In the genomic region with DNA sequence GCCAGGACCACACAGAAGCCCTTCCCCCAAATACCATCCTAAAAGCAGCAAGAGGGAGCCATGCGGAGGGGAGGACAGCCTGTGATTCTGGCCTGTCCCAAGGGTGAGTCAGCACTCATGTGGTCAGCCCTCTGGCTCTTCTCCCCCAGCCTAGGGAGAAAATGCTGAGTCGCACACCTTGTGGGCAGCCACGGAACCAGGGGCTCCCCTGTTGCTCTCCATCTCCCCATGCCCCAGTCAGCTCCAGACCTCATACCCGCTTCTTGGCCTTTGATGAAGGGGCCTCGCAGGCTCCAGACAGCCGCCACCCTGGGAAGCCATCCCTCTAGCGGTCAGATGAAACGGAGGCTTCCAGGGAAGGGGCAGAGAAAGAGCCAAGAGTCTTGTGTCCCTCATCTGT, we compare ENCODE assay signal across 18 cellular contexts.
A peak's percentile ranks its signal among the peaks of the same experiment; 100 is the strongest.
DNase-seq lines count a peak whose midpoint lies in the region; FAIRE-seq and TF ChIP-seq lines count a peak whose summit lies in the region.
"Had no signal": no experiment of that assay in that cellular context is flagged by ENCODE, and none has a peak within 500 bp of the region (broad histone marks: within the 10 kb centered on the region; RNA-seq: fewer than 3 reads in every experiment).

No MANE protein-coding gene starts in this region.

- 90% methylated on average over 8 of the region's 8 CpGs for WGBS in mesenchymal stem cell
- 83 to 88% methylated on average over 8 of the region's 8 CpGs for WGBS in testis, 2 donors

- H3K9ac ChIP-seq in mesenchymal stem cell (ENCODE audit: low read length), result no peak overlapping the region
- H3K9ac ChIP-seq: BLaER1 treated with 17β-estradiol and CSF1 and Interleukin-3, amounts not matched to agents 10 nM and 100 nM had no signal

- H4K91ac ChIP-seq in mesenchymal stem cell (ENCODE audit: low read length), result no peak overlapping the region

- DNase-seq in CMK (ENCODE audit: low read depth) (peak; percentile 63), LHCN-M2 (ENCODE audit: low read depth) (peak; percentile 92), astrocyte of the spinal cord (ENCODE audit: low read depth, low spot score) (peak; percentile 60), mesenchymal stem cell (peak; percentile 28), D721Med (ENCODE audit: insufficient read length, low spot score) (no peak), NOMO-1 treated with DMSO at 0.1 percent for 48 hours (lab: John Stamatoyannopoulos, UW; ENCODE audit: unreplicated experiment) (no peak), NCI-H1105 (lab: John Stamatoyannopoulos, UW) (no peak), testis (no peak)
- DNase-seq: activated CD4-positive, alpha-beta T cell treated with anti-CD3 and anti-CD28 coated beads, Interleukin-2, amount 50 U/mL, for 1 hour; effector memory CD8-positive, alpha-beta T cell; naive B cell; NCI-H1048; NCI-H345; PC-9; stimulated activated CD4-positive, alpha-beta T cell treated with anti-CD3 and anti-CD28 coated beads, Interleukin-2, amount 100 ng/mL, for 48 hours; T-helper 2 cell had no signal

- H3K27me3 ChIP-seq in mesenchymal stem cell (ENCODE audit: control insufficient read depth in 1 of 2, insufficient read depth in 1 of 2, low read length in 2 of 2) (no peaks in the 10 kb centered on the region), testis (no peaks in the 10 kb centered on the region)
- H3K27me3 ChIP-seq: BLaER1 treated with 17β-estradiol and CSF1 and Interleukin-3, amounts not matched to agents 10 nM and 100 nM had no signal

- H2BK15ac ChIP-seq in mesenchymal stem cell (ENCODE audit: low read depth, poor library complexity, severe bottlenecking), result no peak overlapping the region

- peak overlapping the region in 1 of 2 experiments; percentile 18 for H3K18ac ChIP-seq in mesenchymal stem cell (ENCODE audit: low read depth in 1 of 2, low read length in 2 of 2)

- H3K9me3 ChIP-seq in mesenchymal stem cell (ENCODE audit: control insufficient read depth, low read length), result no peaks in the 10 kb centered on the region
- H3K9me3 ChIP-seq in testis, result no peaks in the 10 kb centered on the region
- H3K9me3 ChIP-seq: HAP-1 had no signal

- H3K4me1 ChIP-seq in mesenchymal stem cell (ENCODE audit: control insufficient read depth, insufficient read depth, low read depth, low read length), result peaks cover 7% of the 10 kb centered on the region
- no peaks in the 10 kb centered on the region for H3K4me1 ChIP-seq in testis
- H3K4me1 ChIP-seq: HAP-1 had no signal

- no peak overlapping the region for H3K14ac ChIP-seq in mesenchymal stem cell (ENCODE audit: low read length in 2 of 2)

- H3K36me3 ChIP-seq in mesenchymal stem cell (ENCODE audit: control insufficient read depth in 1 of 2, insufficient read depth in 2 of 2, low read depth in 1 of 2, low read length in 2 of 2), result no peaks in the 10 kb centered on the region
- H3K36me3 ChIP-seq in testis (ENCODE audit: low read depth, missing control alignments), result no peaks in the 10 kb centered on the region
- H3K36me3 ChIP-seq: HAP-1 had no signal

- H2AFZ ChIP-seq in mesenchymal stem cell (ENCODE audit: low read depth, low read length), result no peak overlapping the region
- H2AFZ ChIP-seq: PC-9 had no signal

- no peak overlapping the region for H4K8ac ChIP-seq in mesenchymal stem cell (ENCODE audit: low read length)

- intact Hi-C loops in testis (cut with DNase I; ENCODE audit: low total_unique reads), result no loop called here

- peak overlapping the region in 1 of 2 experiments; percentile 1 for H3K4ac ChIP-seq in mesenchymal stem cell (ENCODE audit: low read depth in 1 of 2, low read length in 2 of 2)

- no peak overlapping the region for H2BK5ac ChIP-seq in mesenchymal stem cell (ENCODE audit: low read depth, low read length, poor library complexity, severe bottlenecking)

- H3K4me2 ChIP-seq in mesenchymal stem cell (ENCODE audit: low read length, poor library complexity, severe bottlenecking), result peak overlapping the region; percentile 7
- H3K4me2 ChIP-seq: PC-9 had no signal

- H2AK5ac ChIP-seq in mesenchymal stem cell (ENCODE audit: low read length, severe bottlenecking), result no peak overlapping the region

- no peak overlapping the region for H3K27ac ChIP-seq in mesenchymal stem cell (ENCODE audit: low read length, poor library complexity, severe bottlenecking)
- no peak overlapping the region for H3K27ac ChIP-seq in testis
- H3K27ac ChIP-seq: BLaER1 treated with 17β-estradiol and CSF1 and Interleukin-3, amounts not matched to agents 10 nM and 100 nM; PC-9 had no signal

- no peak overlapping the region for H3K23ac ChIP-seq in mesenchymal stem cell (ENCODE audit: low read length in 2 of 2)

- no peaks in the 10 kb centered on the region for H3K79me1 ChIP-seq in mesenchymal stem cell (replicated peaks; ENCODE audit: low read length, poor library complexity, severe bottlenecking)

- no peak for TF ChIP-seq POLR2A in testis (IDR thresholded peaks at IDR 0.05)

- FAIRE-seq in D721Med (lab: Jason Lieb, UNC), result no peak

- no peak overlapping the region for H3K4me3 ChIP-seq in astrocyte of the spinal cord (ENCODE audit: low read depth, low read length)
- no peak overlapping the region for H3K4me3 ChIP-seq in mesenchymal stem cell (ENCODE audit: insufficient read depth in 1 of 2, low read depth in 1 of 2, low read length in 2 of 2)
- no peak overlapping the region for H3K4me3 ChIP-seq in testis
- H3K4me3 ChIP-seq: BLaER1 treated with 17β-estradiol and CSF1 and Interleukin-3, amounts not matched to agents 10 nM and 100 nM; HAP-1; PC-9 had no signal

- H2BK120ac ChIP-seq in mesenchymal stem cell (ENCODE audit: low read depth, low read length), result no peak overlapping the region

- TF ChIP-seq CTCF in astrocyte of the spinal cord (IDR thresholded peaks at IDR 0.05; ENCODE audit: low read depth, low read length), result no peak
- no peak for TF ChIP-seq CTCF in D721Med (IDR thresholded peaks at IDR 0.05; ENCODE audit: insufficient read depth, missing control alignments)
- TF ChIP-seq CTCF in testis (IDR thresholded peaks at IDR 0.05), result no peak

- in situ Hi-C loops in astrocyte of the spinal cord (cut with HindIII; ENCODE audit: low sequenced_read_pairs), result no loop called here

- H2BK12ac ChIP-seq in mesenchymal stem cell (ENCODE audit: low read length in 2 of 2), result peak overlapping the region in 1 of 2 experiments; percentile 19

Comparison
In these comparisons a context has a peak if more than half of its experiments do, and no peak if none do; other contexts are left out.
1. DNase-seq: peak in CMK (single experiment), LHCN-M2 (single experiment), astrocyte of the spinal cord (single experiment) and mesenchymal stem cell (single experiment); none in D721Med (single experiment), NOMO-1 treated with DMSO at 0.1 percent for 48 hours (single experiment), NCI-H1105 (single experiment) and testis (single experiment).